Comparison of ENCODE assay signal across 1 cellular context in the genomic region with DNA sequence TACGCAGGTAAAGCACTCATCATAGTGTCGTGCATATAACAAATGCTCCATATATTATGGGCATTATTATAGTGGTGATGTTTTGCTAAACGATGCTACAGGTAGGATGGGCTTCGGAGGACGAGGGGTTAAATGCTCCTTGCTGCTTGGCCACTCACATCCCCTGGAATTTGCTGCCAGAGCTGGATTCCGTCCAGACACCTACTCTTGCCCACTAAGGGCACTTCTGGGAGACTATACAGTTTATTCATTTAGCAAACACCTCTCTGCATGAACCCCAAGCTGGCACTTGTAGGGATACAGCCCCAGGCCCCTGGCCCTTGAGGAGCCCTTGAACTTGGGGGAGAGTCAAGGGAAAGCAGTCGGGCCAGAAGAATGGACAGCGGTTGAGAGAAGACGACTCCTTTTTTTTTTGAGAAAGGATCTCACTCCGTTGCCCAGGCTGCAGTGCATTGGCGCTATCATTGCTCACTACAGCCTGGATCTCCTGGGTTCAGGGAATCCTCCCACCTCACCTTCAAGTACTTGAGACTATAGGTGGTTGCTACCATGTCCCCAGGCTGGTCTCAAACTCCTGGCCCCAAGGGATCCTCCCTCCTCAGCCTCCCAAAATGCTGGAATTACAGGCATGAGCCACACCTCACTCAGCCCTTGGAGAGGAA.
TF ChIP-seq lines count a peak whose summit lies in the region.

No MANE protein-coding gene starts in this region.

TF ChIP-seq in A549, 52 proteins besides CTCF, POLR2A, EP300 and RAD21:
- TF ChIP-seq, protein P1, sequence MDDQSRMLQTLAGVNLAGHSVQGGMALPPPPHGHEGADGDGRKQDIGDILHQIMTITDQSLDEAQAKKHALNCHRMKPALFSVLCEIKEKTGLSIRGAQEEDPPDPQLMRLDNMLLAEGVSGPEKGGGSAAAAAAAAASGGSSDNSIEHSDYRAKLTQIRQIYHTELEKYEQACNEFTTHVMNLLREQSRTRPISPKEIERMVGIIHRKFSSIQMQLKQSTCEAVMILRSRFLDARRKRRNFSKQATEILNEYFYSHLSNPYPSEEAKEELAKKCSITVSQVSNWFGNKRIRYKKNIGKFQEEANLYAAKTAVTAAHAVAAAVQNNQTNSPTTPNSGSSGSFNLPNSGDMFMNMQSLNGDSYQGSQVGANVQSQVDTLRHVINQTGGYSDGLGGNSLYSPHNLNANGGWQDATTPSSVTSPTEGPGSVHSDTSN (IDR thresholded peaks at IDR 0.05), result no peak
- TF ChIP-seq JUN (IDR thresholded peaks at IDR 0.05), result no peak
TF ChIP-seq in A549: peak in this region for 0.
